Comparison of ENCODE assay signal across 10 cellular contexts in the genomic region with DNA sequence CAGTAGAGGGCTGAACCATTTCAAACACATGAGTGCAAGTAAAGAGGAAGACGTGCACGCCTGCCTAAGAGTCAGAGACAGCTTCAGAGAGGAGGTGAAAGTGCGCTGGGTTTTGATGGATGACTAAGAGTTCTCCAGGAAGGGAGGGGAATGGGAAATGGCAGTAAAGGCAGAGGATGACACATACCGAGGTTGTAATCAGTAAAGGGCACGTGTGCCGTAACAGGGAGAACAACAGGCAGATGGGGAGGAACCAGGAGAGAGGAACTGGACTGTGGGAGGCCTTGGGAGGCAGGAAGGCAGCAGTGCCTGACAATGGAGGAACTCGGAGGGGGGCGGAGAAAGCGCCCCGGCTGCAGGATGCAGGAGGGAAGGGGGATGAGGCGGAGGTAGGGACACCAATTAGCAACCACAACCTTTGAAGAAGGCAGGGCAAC.
DNase-seq lines count a peak whose midpoint lies in the region; ATAC-seq and TF ChIP-seq lines count a peak whose summit lies in the region.
"Had no signal": no experiment of that assay in that cellular context is flagged by ENCODE, and none has a peak within 500 bp of the region (broad histone marks: within the 10 kb centered on the region; RNA-seq: fewer than 3 reads in every experiment).

No MANE protein-coding gene starts in this region.

- peaks cover 6% of the 10 kb centered on the region; the same call in 1 of the 2 replicates for H4K20me1 ChIP-seq in BLaER1

- H3K9me3 ChIP-seq in BLaER1 (no peaks in the 10 kb centered on the region), T-helper 17 cell (ENCODE audit: control insufficient read depth, low read length, poor library complexity, severe bottlenecking) (no peaks in the 10 kb centered on the region)

- no peaks in the 10 kb centered on the region for H3K27me3 ChIP-seq in BLaER1

- no peaks in the 10 kb centered on the region for H3K36me3 ChIP-seq in BLaER1

- H3K4me1 Mint-ChIP-seq in T-helper 17 cell: peaks cover 3% of the 10 kb centered on the region
- peaks cover 6 to 20% of the 10 kb centered on the region in 2 donors for H3K4me1 Mint-ChIP-seq in immature natural killer cell

- peaks cover 2% of the 10 kb centered on the region for H3K36me3 Mint-ChIP-seq in T-helper 17 cell (ENCODE audit: low read depth)
- peaks cover 0 to 4% (median 0%) of the 10 kb centered on the region in 3 donors for H3K36me3 Mint-ChIP-seq in immature natural killer cell

- H3K9me3 Mint-ChIP-seq in immature natural killer cell: no peaks in the 10 kb centered on the region

- H3K4me2 ChIP-seq in BLaER1: peak overlapping the region; percentile 85

- ATAC-seq in T-helper 17 cell: no peak

- peak overlapping the region; percentile 51 for H3K27ac Mint-ChIP-seq in T-helper 17 cell
- peak overlapping the region in 1 of 6 donors; percentile 51 for H3K27ac Mint-ChIP-seq in immature natural killer cell

- DNase-seq in HT-29 (ENCODE audit: low spot score) (peak; percentile 35), T-helper 17 cell (no peak), glomerular visceral epithelial cell (ENCODE audit: extremely low spot score) (peak; percentile 57), immature natural killer cell (no peak), coronary artery (ENCODE audit: low spot score) (no peak), NCI-H1417 (lab: John Stamatoyannopoulos, UW) (no peak), NCI-H345 (lab: John Stamatoyannopoulos, UW) (no peak)
- DNase-seq: NCI-H748 treated with DMSO at 0.1 percent for 48 hours; stimulated activated naive CD4-positive, alpha-beta T cell treated with Interleukin-2 at 50 U/mL for 16 hours had no signal

- H3K27ac ChIP-seq in BLaER1 (no peak overlapping the region), coronary artery (no peak overlapping the region)

- H3K4me3 Mint-ChIP-seq in T-helper 17 cell: no peak overlapping the region
- no peak overlapping the region for H3K4me3 Mint-ChIP-seq in immature natural killer cell

- no peak overlapping the region for H3K9ac ChIP-seq in BLaER1

- peaks cover 23% of the 10 kb centered on the region for H3K27me3 Mint-ChIP-seq in T-helper 17 cell
- H3K27me3 Mint-ChIP-seq in immature natural killer cell (ENCODE audit: low read depth in 3 of 3): peaks cover 1 to 7% (median 6%) of the 10 kb centered on the region in 3 donors

- peaks cover 60% of the 10 kb centered on the region for H3K4me1 ChIP-seq in BLaER1

- TF ChIP-seq CTCF in coronary artery (IDR thresholded peaks at IDR 0.05): no peak

- no peak overlapping the region for H3K4me3 ChIP-seq in BLaER1
- H3K4me3 ChIP-seq in coronary artery: no peak overlapping the region

Comparison
In these comparisons a context has a peak if more than half of its experiments do, and no peak if none do; other contexts are left out.
1. DNase-seq: peak in HT-29 (single experiment) and glomerular visceral epithelial cell (single experiment); none in T-helper 17 cell (0 of 3), immature natural killer cell (0 of 3), coronary artery (single experiment), NCI-H1417 (0 of 3) and NCI-H345 (single experiment).